10 cellular contexts compared by ENCODE assay signal in the genomic region with DNA sequence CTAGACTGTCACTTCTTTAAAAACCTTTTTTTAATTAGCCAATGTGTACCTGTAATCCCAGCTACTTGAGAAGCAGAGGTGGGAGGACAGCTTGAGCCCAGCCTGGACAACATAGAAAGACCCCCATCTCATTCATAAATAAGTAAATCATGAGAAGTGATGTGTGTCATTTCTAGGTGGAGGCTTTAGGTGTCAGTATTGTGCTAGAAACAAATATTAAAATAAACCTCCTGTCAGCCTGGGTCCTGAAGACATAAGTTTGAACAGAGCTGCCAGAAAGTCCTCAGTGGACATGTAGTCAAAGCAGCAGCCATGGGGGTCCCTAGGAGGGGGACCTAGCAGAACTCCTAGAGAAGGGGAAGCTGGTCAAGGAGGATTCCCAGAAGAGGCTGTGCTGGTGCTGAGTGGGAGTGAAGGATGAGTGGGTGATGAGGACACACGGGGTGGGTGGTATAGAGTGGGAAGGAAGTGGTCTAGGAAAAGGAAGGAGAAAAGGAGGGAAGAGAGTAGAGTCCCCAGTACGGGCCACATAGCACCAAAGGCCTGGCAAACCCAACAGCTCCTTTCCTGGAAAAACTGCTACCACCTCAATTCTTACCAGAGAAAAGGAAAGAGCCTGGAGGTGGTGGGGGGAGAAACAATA.
A peak's percentile ranks its signal among the peaks of the same experiment; 100 is the strongest.
DNase-seq lines count a peak whose midpoint lies in the region; ATAC-seq and TF ChIP-seq lines count a peak whose summit lies in the region.
"Had no signal": no experiment of that assay in that cellular context is flagged by ENCODE, and none has a peak within 500 bp of the region (broad histone marks: within the 10 kb centered on the region; RNA-seq: fewer than 3 reads in every experiment).

No MANE protein-coding gene starts in this region.

- peaks cover 20% of the 10 kb centered on the region for H3K4me1 ChIP-seq in Caco-2
- H3K4me1 ChIP-seq in GM23248 (ENCODE audit: insufficient read depth): peaks cover 12% of the 10 kb centered on the region

- CTCF ChIA-PET in Caco-2 (lab: Charles Lee): interaction anchor here (0.6 to 3.4 kb wide), 5 partner anchors 234 to 566 kb away, joined by 4 to 42 read pairs (median 4); no protein-coding TSS in a partner anchor

- in situ Hi-C loops in GM23248 (cut with MboI): loop anchor here (25.0 kb wide), 2 partner anchors 352 to 527 kb away; no protein-coding TSS in a partner anchor

- no peaks in the 10 kb centered on the region for H3K36me3 ChIP-seq in Caco-2 (ENCODE audit: control insufficient read depth, insufficient read depth, low read length)
- no peaks in the 10 kb centered on the region for H3K36me3 ChIP-seq in GM23248 (ENCODE audit: low read depth)
- no peaks in the 10 kb centered on the region for H3K36me3 ChIP-seq in WERI-Rb-1

- no peak overlapping the region for H3K27ac ChIP-seq in GM23248
- no peak overlapping the region for H3K27ac ChIP-seq in WERI-Rb-1

- no peaks in the 10 kb centered on the region for H3K36me3 Mint-ChIP-seq in Caco-2 (ENCODE audit: insufficient read depth, unreplicated experiment)
- no peaks in the 10 kb centered on the region for H3K36me3 Mint-ChIP-seq in activated T-cell treated with anti-CD3 and anti-CD28 coated beads, Interleukin-2, amount 50 U/mL, for 4 hours (ENCODE audit: insufficient read depth)
- H3K36me3 Mint-ChIP-seq: activated naive CD8-positive, alpha-beta T cell treated with anti-CD3 and anti-CD28 coated beads for 36 hours had no signal

- TF ChIP-seq CTCF in Caco-2 (IDR thresholded peaks at IDR 0.05; ENCODE audit: insufficient read depth in 1 of 2, low read depth in 1 of 2, low read length in 1 of 2, severe bottlenecking in 1 of 2, unreplicated experiment in 1 of 2): peak; percentile 19 to 31
- peak; percentile 24; the same call in 1 of the 2 replicates for TF ChIP-seq CTCF in WERI-Rb-1 (IDR thresholded peaks at IDR 0.05; ENCODE audit: low read depth, low read length)

- no peaks in the 10 kb centered on the region for H3K9me3 Mint-ChIP-seq in Caco-2 (ENCODE audit: unreplicated experiment)
- no peaks in the 10 kb centered on the region for H3K9me3 Mint-ChIP-seq in activated T-cell treated with anti-CD3 and anti-CD28 coated beads, Interleukin-2, amount 50 U/mL, for 4 hours
- H3K9me3 Mint-ChIP-seq: activated naive CD8-positive, alpha-beta T cell treated with anti-CD3 and anti-CD28 coated beads for 36 hours had no signal

- H3K4me2 ChIP-seq in GM23248 (ENCODE audit: unreplicated experiment): no peak overlapping the region

- H3K27ac Mint-ChIP-seq in Caco-2 (ENCODE audit: unreplicated experiment): peak overlapping the region; percentile 28
- H3K27ac Mint-ChIP-seq: activated naive CD8-positive, alpha-beta T cell treated with anti-CD3 and anti-CD28 coated beads for 36 hours had no signal

- H3K9me2 ChIP-seq in GM23248 (ENCODE audit: insufficient read depth): no peaks in the 10 kb centered on the region

- peaks cover 10% of the 10 kb centered on the region for H3K27me3 Mint-ChIP-seq in Caco-2 (ENCODE audit: insufficient read depth, unreplicated experiment)
- H3K27me3 Mint-ChIP-seq in activated T-cell treated with anti-CD3 and anti-CD28 coated beads, Interleukin-2, amount 50 U/mL, for 4 hours (ENCODE audit: low read depth): peaks cover 22% of the 10 kb centered on the region

- no peak for ATAC-seq in HG03342 (IDR thresholded peaks at IDR 0.05; ENCODE audit: unreplicated experiment)
- no peak for ATAC-seq in activated T-cell treated with anti-CD3 and anti-CD28 coated beads, Interleukin-2, amount 50 U/mL, for 4 hours

- H2AFZ ChIP-seq in GM23248: no peak overlapping the region

- peaks cover 25% of the 10 kb centered on the region for H3K4me1 Mint-ChIP-seq in Caco-2 (ENCODE audit: low read depth, unreplicated experiment)
- H3K4me1 Mint-ChIP-seq in activated T-cell treated with anti-CD3 and anti-CD28 coated beads, Interleukin-2, amount 50 U/mL, for 4 hours (ENCODE audit: low read depth): peaks cover 1% of the 10 kb centered on the region
- H3K4me1 Mint-ChIP-seq: activated naive CD8-positive, alpha-beta T cell treated with anti-CD3 and anti-CD28 coated beads for 36 hours had no signal

- DNase-seq in Caco-2 (no peak), GM23248 (peak; percentile 19), WERI-Rb-1 (no peak), left kidney (ENCODE audit: low read depth, low spot score) (peak; percentile 5), inferior parietal cortex (ENCODE audit: extremely low spot score) (no peak)
- DNase-seq in activated CD4-positive, alpha-beta T cell treated with anti-CD3 and anti-CD28 coated beads, Interleukin-2, amount 50 U/mL, for 4 hours: no peak
- DNase-seq in activated T-cell treated with anti-CD3 and anti-CD28 coated beads, Interleukin-2, amount 50 U/mL, for 4 hours: no peak
- DNase-seq: activated naive CD8-positive, alpha-beta T cell treated with anti-CD3 and anti-CD28 coated beads for 36 hours; stimulated activated CD8-positive, alpha-beta memory T cell treated with anti-CD3 and anti-CD28 coated beads, Interleukin-4, amount 100 ng/mL, for 48 hours had no signal

- H3F3A ChIP-seq in GM23248 (ENCODE audit: insufficient read depth): peaks cover 8% of the 10 kb centered on the region; the same call in 1 of the 2 replicates

- no peak overlapping the region for H3K4me3 ChIP-seq in Caco-2 (ENCODE audit: low read depth, low read length)
- no peak overlapping the region for H3K4me3 ChIP-seq in GM23248
- H3K4me3 ChIP-seq in WERI-Rb-1 (ENCODE audit: low read depth, low read length): no peak overlapping the region

- no peaks in the 10 kb centered on the region for H3K79me2 ChIP-seq in GM23248 (ENCODE audit: insufficient read depth)

- H3K9me3 ChIP-seq in Caco-2: no peaks in the 10 kb centered on the region
- no peaks in the 10 kb centered on the region for H3K9me3 ChIP-seq in GM23248 (ENCODE audit: low read depth)
- no peaks in the 10 kb centered on the region for H3K9me3 ChIP-seq in WERI-Rb-1 (ENCODE audit: severe bottlenecking)

- H3K9ac ChIP-seq in GM23248: no peak overlapping the region

- H3K4me3 Mint-ChIP-seq in Caco-2 (ENCODE audit: unreplicated experiment): no peak overlapping the region
- no peak overlapping the region for H3K4me3 Mint-ChIP-seq in activated T-cell treated with anti-CD3 and anti-CD28 coated beads, Interleukin-2, amount 50 U/mL, for 4 hours
- H3K4me3 Mint-ChIP-seq: activated naive CD8-positive, alpha-beta T cell treated with anti-CD3 and anti-CD28 coated beads for 36 hours had no signal

- no peaks in the 10 kb centered on the region for H4K20me1 ChIP-seq in GM23248 (ENCODE audit: insufficient read depth)

- no peaks in the 10 kb centered on the region; the same call in 1 of the 2 replicates for H3K27me3 ChIP-seq in Caco-2 (replicated peaks; ENCODE audit: control insufficient read depth, insufficient read depth, low read length)
- peaks cover 14% of the 10 kb centered on the region for H3K27me3 ChIP-seq in GM23248 (replicated peaks; ENCODE audit: insufficient read depth)
- H3K27me3 ChIP-seq in WERI-Rb-1 (ENCODE audit: insufficient read depth, low read depth, severe bottlenecking): no peaks in the 10 kb centered on the region

- intact Hi-C loops in Caco-2 (cut with micrococcal nuclease; ENCODE audit: unreplicated experiment): loop anchor here (5.0 to 10.0 kb wide), 6 partner anchors 37 to 567 kb away; no protein-coding TSS in a partner anchor

- 81 to 95% methylated on average over 2 of the region's 2 CpGs for WGBS in GM23248 (ENCODE audit: low coverage in 1 of 2, low lambda C conversion rate in 2 of 2, missing lambda C conversion rate in 2 of 2), 2 experiments

- no TSS peak for BruUV-seq in Caco-2 (replicated peaks; lab: Mats Ljungman, UMichigan)

- POLR2A ChIA-PET in Caco-2 (lab: Charles Lee): no interaction called here

Comparison
In these comparisons a context has a peak if more than half of its experiments do, and no peak if none do; other contexts are left out.
1. DNase-seq: peak in GM23248 (single experiment) and left kidney (single experiment); none in Caco-2 (0 of 2), WERI-Rb-1 (single experiment), activated CD4-positive, alpha-beta T cell treated with anti-CD3 and anti-CD28 coated beads, Interleukin-2, amount 50 U/mL, for 4 hours (0 of 2), activated T-cell treated with anti-CD3 and anti-CD28 coated beads, Interleukin-2, amount 50 U/mL, for 4 hours (single experiment) and inferior parietal cortex (single experiment).